Comparison of ENCODE assay signal across 10 cellular contexts in the genomic region with DNA sequence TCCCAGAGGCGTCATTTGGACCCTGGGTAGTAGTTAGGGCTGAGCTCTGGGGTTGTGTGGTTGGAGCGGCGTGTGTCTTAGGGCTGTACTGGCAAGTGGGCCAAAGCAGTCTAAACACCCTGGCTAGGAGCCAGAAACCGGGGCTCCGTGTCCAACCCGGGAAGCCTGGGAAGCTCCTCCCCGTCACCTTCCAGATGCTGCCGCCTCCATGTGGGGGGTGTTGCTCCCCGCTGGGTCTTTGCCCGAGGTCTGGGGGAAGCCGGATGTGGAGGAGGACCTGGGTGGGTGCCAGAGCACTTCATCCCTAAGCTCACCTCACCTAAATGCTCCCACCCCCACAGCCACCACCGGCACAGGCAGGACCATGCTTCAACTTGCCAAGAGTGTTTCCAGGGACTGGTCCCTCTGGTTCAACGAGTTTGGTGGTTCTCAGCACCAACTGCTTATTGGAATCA. TPM values are rescaled to one million over a fixed set of nuclear protein-coding genes. Genes with fewer than 3 reads are reported as not detected.
DNase-seq lines count a peak whose midpoint lies in the region; ATAC-seq, FAIRE-seq and TF ChIP-seq lines count a peak whose summit lies in the region.
"Had no signal": no experiment of that assay in that cellular context is flagged by ENCODE, and none has a peak within 500 bp of the region (broad histone marks: within the 10 kb centered on the region; RNA-seq: fewer than 3 reads in every experiment).

No MANE protein-coding gene starts in this region.

- H2AFZ ChIP-seq in parathyroid adenoma (peak overlapping the region; percentile 59), OCI-LY7 (ENCODE audit: low read length) (no peak overlapping the region)

- H3K36me3 ChIP-seq in parathyroid adenoma (ENCODE audit: control insufficient read depth, insufficient read depth, low read length): no peaks in the 10 kb centered on the region
- H3K36me3 ChIP-seq in OCI-LY7 (ENCODE audit: insufficient read depth, low read length): peaks cover 24% of the 10 kb centered on the region

- H3K4me1 ChIP-seq in parathyroid adenoma (peaks cover 10% of the 10 kb centered on the region), OCI-LY7 (ENCODE audit: insufficient read depth, low read length, poor library complexity, severe bottlenecking) (no peaks in the 10 kb centered on the region)

- H3K4me2 ChIP-seq in parathyroid adenoma (ENCODE audit: low read length): peak overlapping the region; percentile 2
- no peak overlapping the region for H3K4me2 ChIP-seq in OCI-LY7 (ENCODE audit: low read length)

- DNase-seq in Daoy (ENCODE audit: low read depth): peak; percentile 74
- peak; percentile 44 for DNase-seq in NCI-H2196 treated with DMSO at 0.1 percent for 48 hours (lab: John Stamatoyannopoulos, UW; ENCODE audit: unreplicated experiment)
- DNase-seq in H54 (ENCODE audit: insufficient read length, low spot score): no peak
- DNase-seq in OCI-LY7 (ENCODE audit: low spot score): no peak
- DNase-seq: DND-41, KG1 had no signal

- TF ChIP-seq CTCF in parathyroid adenoma (IDR thresholded peaks at IDR 0.05) (no peak), OCI-LY7 (conservative IDR thresholded peaks at IDR 0.05; ENCODE audit: low read length) (no peak)

- CTCF ChIA-PET in OCI-LY7 (lab: Charles Lee; ENCODE audit: unreplicated experiment): no interaction called here

- no peaks in the 10 kb centered on the region for H4K20me1 ChIP-seq in OCI-LY7 (ENCODE audit: insufficient read depth, low read length)

- no peak overlapping the region for H3K4me3 ChIP-seq in parathyroid adenoma (ENCODE audit: low read depth, low read length)
- no peak overlapping the region for H3K4me3 ChIP-seq in OCI-LY7 (ENCODE audit: low read depth, low read length, poor library complexity, severe bottlenecking)

- intact Hi-C loops in OCI-LY7 (cut with micrococcal nuclease; ENCODE audit: unreplicated experiment): no loop called here

- no TSS peak for BruUV-seq in OCI-LY7 (replicated peaks; lab: Mats Ljungman, UMichigan)

- FAIRE-seq in H54 (lab: Jason Lieb, UNC): no peak

- H3K79me2 ChIP-seq in parathyroid adenoma (peaks cover 37% of the 10 kb centered on the region), OCI-LY7 (ENCODE audit: insufficient read depth, low read depth, low read length) (no peaks in the 10 kb centered on the region)

- H3K27me3 ChIP-seq in parathyroid adenoma (ENCODE audit: control insufficient read depth, insufficient read depth, low read length): no peaks in the 10 kb centered on the region

- H3K9ac ChIP-seq in parathyroid adenoma: no peak overlapping the region

- ATAC-seq in esophagus mucosa (peak; percentile 97), GM19324 (IDR thresholded peaks at IDR 0.05; ENCODE audit: low FRiP score, unreplicated experiment) (no peak), HG03469 (IDR thresholded peaks at IDR 0.05; ENCODE audit: unreplicated experiment) (no peak)

- POLR2A ChIA-PET in OCI-LY7 (lab: Charles Lee): interaction anchor here (1.1 kb wide), 1 partner anchor 43 kb away, joined by 3 read pairs; no protein-coding TSS in a partner anchor

- TF ChIP-seq POLR2A in H54 (IDR thresholded peaks at IDR 0.05; ENCODE audit: low read depth, low read length): no peak

- no peaks in the 10 kb centered on the region for H3K9me2 ChIP-seq in OCI-LY7 (ENCODE audit: insufficient read depth, low read length)

- H3K9me3 ChIP-seq in parathyroid adenoma (ENCODE audit: control insufficient read depth, low read length) (no peaks in the 10 kb centered on the region), OCI-LY7 (ENCODE audit: low read length) (no peaks in the 10 kb centered on the region)

- H3K27ac ChIP-seq in parathyroid adenoma (no peak overlapping the region), OCI-LY7 (ENCODE audit: low read depth, low read length, poor library complexity, severe bottlenecking) (no peak overlapping the region)

RNA-seq across cellular contexts. Expression of a gene that starts 25.4 kb away (rescaled TPM):
- total RNA-seq in Daoy (2014; rRNA removed; shearing (Covaris generic)): 2.2 and 2.9 TPM in 2 replicates
- total RNA-seq in esophagus mucosa (18.8 TPM), OCI-LY7 (2022) (24.8 and 25.2 TPM in 2 replicates)
- total RNA-seq in OCI-LY7 (2014; rRNA removed; shearing (Covaris generic)): 11.9 and 14.7 TPM in 2 replicates

Comparison
In these comparisons a context has a peak if more than half of its experiments do, and no peak if none do; other contexts are left out.
1. DNase-seq: peak in Daoy (single experiment) and NCI-H2196 treated with DMSO at 0.1 percent for 48 hours (single experiment); none in H54 (single experiment) and OCI-LY7 (single experiment).